Comparison of ENCODE assay signal across 8 cellular contexts in genomic region chr2:239400907-239401449, GRCh38. TPM values are rescaled to one million over a fixed set of nuclear protein-coding genes. Genes with fewer than 3 reads are reported as not detected.
DNase-seq lines count a peak whose midpoint lies in the region; ATAC-seq lines count a peak whose summit lies in the region.

HDAC4 (minus strand) TSS chr2:239401020; CDS start chr2:239352699, 48,321 bp downstream.

- no peaks in the 10 kb centered on the region for H3K27me3 ChIP-seq in BLaER1 treated with 17β-estradiol and CSF1 and Interleukin-3, amounts not matched to agents 10 nM and 100 nM

- peak within 1 kb of the TSS; percentile 96 to 100 (median 98) for H3K9ac ChIP-seq in BLaER1 treated with 17β-estradiol and CSF1 and Interleukin-3, amounts not matched to agents 10 nM and 100 nM

- DNase-seq in NCI-H82 (lab: John Stamatoyannopoulos, UW) (peak; percentile 99), dermis blood vessel endothelial cell (peak; percentile 99), left lobe of liver (ENCODE audit: low spot score) (peak; percentile 100)
- peak; percentile 97 to 98 for DNase-seq in activated CD4-positive, alpha-beta T cell treated with anti-CD3 and anti-CD28 coated beads, Interleukin-2, amount 50 U/mL, for 48 hours
- peak; percentile 99 for DNase-seq in stimulated activated CD4-positive, alpha-beta T cell treated with anti-CD3 and anti-CD28 coated beads, Interleukin-2, amount 100 ng/mL, for 24 hours

- ATAC-seq in GM19452 (IDR thresholded peaks at IDR 0.05; ENCODE audit: unreplicated experiment) (peak; percentile 91), HG03575 (IDR thresholded peaks at IDR 0.05; ENCODE audit: extremely low read depth, insufficient number of reproducible peaks, low FRiP score, unreplicated experiment) (peak; percentile 63), left lobe of liver (peak; percentile 91)

- H3K9me3 ChIP-seq in BLaER1 treated with 17β-estradiol and CSF1 and Interleukin-3, amounts not matched to agents 10 nM and 100 nM (replicated peaks in 1 of 11): no peaks in the 10 kb centered on the region; a peak in 1 of 22 replicates

- peaks cover 26 to 40% (median 37%) of the 10 kb centered on the region in 11 experiments; a peak in 21 of 22 replicates for H4K20me1 ChIP-seq in BLaER1 treated with 17β-estradiol and CSF1 and Interleukin-3, amounts not matched to agents 10 nM and 100 nM

- H3K36me3 ChIP-seq in BLaER1 treated with 17β-estradiol and CSF1 and Interleukin-3, amounts not matched to agents 10 nM and 100 nM: no peaks in the 10 kb centered on the region; a peak in 1 of 22 replicates

- H3K4me2 ChIP-seq in BLaER1 treated with 17β-estradiol and CSF1 and Interleukin-3, amounts not matched to agents 10 nM and 100 nM: peak within 1 kb of the TSS; percentile 80 to 98 (median 95)

- peak within 1 kb of the TSS; percentile 78 to 94 (median 90) for H3K4me3 ChIP-seq in BLaER1 treated with 17β-estradiol and CSF1 and Interleukin-3, amounts not matched to agents 10 nM and 100 nM

- peak within 1 kb of the TSS; percentile 96 to 100 (median 99) for H3K27ac ChIP-seq in BLaER1 treated with 17β-estradiol and CSF1 and Interleukin-3, amounts not matched to agents 10 nM and 100 nM

- peaks cover 34 to 43% (median 40%) of the 10 kb centered on the region in 10 experiments for H3K4me1 ChIP-seq in BLaER1 treated with 17β-estradiol and CSF1 and Interleukin-3, amounts not matched to agents 10 nM and 100 nM

RNA-seq across cellular contexts. Expression of gene HDAC4, which starts in this region (rescaled TPM):
- total RNA-seq in dermis blood vessel endothelial cell (17.4 and 25.2 TPM in 2 replicates), left lobe of liver (18.3 TPM)

Comparison
In these comparisons a context has a peak if more than half of its experiments do, and no peak if none do; other contexts are left out.
1. Peak in every context shown above with its lines: DNase-seq, ATAC-seq, H3K4me3 ChIP-seq and H3K27ac ChIP-seq.